Comparison of ENCODE assay signal across 1 cellular context in genomic region chr1:218298398-218298797, GRCh38.
TF ChIP-seq lines count a peak whose summit lies in the region.

No MANE protein-coding gene starts in this region.

TF ChIP-seq in GM23338, 12 proteins besides CTCF, POLR2A, EP300 and RAD21 (continued from another document):
- TF ChIP-seq ZNF462 (CRISPR knock-in tag; IDR thresholded peaks at IDR 0.05) (no peak), STAT1 (IDR thresholded peaks at IDR 0.05; ENCODE audit: unreplicated experiment) (no peak), EZH2phosphoT487 (IDR thresholded peaks at IDR 0.05; ENCODE audit: unreplicated experiment) (no peak), POLR2AphosphoS5 (IDR thresholded peaks at IDR 0.05; ENCODE audit: low read depth) (no peak), NANOG (IDR thresholded peaks at IDR 0.05; ENCODE audit: borderline replicate concordance) (no peak)
